ENCODE assay signal across 18 cellular contexts in the genomic region with DNA sequence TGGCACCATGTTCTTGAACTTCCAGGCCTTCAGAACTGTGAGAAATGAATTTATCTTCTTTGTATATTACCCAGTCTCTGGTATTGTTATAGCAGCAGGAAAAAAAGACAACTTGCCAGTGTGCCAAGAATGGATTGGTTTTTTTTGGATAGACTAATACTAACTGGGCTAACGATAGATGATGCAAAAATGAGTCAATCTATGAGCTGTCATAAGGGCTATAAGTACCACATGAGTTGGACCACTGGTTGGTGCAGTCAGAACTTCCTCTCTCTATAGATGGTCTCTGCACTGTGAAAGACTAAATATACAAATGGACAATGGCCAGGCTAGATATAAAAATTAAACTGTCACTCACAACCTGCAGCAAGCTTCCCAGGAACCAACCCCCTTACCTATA.
DNase-seq lines count a peak whose midpoint lies in the region; ATAC-seq and TF ChIP-seq lines count a peak whose summit lies in the region.
"Had no signal": no experiment of that assay in that cellular context is flagged by ENCODE, and none has a peak within 500 bp of the region (broad histone marks: within the 10 kb centered on the region; RNA-seq: fewer than 3 reads in every experiment).

No MANE protein-coding gene starts in this region.

- 0 out of 2 replicates have a peak overlapping the region, but pooled peaks have one; percentile 33 for H3K56ac ChIP-seq in IMR-90 (ENCODE audit: extremely low read depth, insufficient read depth, low read length)

- peaks cover 29% of the 10 kb centered on the region for H3K4me1 ChIP-seq in ACC112 (ENCODE audit: control insufficient read depth, insufficient read depth, low read length, unreplicated experiment)
- H3K4me1 ChIP-seq in IMR-90 (ENCODE audit: control insufficient read depth, insufficient read depth, low read length), result peaks cover 7% of the 10 kb centered on the region; the same call in 1 of the 2 replicates
- H3K4me1 ChIP-seq: lower lobe of right lung had no signal

- in situ Hi-C loops in IMR-90 (cut with MboI; ENCODE audit: low sequenced_read_pairs), result loop anchor here (25.0 kb wide), 1 partner anchor 977 kb away; the partner anchor contains the start of gene PRIM2
- in situ Hi-C loops in brain microvascular endothelial cell (cut with HindIII; ENCODE audit: low pct_ligation_motif_present, low sequenced_read_pairs), result no loop called here

- H2BK120ac ChIP-seq in IMR-90 (ENCODE audit: low read depth, low read length), result peak overlapping the region; percentile 85

- H2BK20ac ChIP-seq in IMR-90 (ENCODE audit: low read depth, low read length), result peak overlapping the region; percentile 90

- no peak overlapping the region; the same call in 1 of the 2 replicates for H3K4me2 ChIP-seq in IMR-90 (ENCODE audit: low read depth, low read length)

- H3K36me3 ChIP-seq in ACC112 (ENCODE audit: insufficient read depth, low read length), result no peaks in the 10 kb centered on the region
- no peaks in the 10 kb centered on the region for H3K36me3 ChIP-seq in IMR-90 (ENCODE audit: control insufficient read depth, insufficient read depth, low read length)
- no peaks in the 10 kb centered on the region for H3K36me3 ChIP-seq in brain microvascular endothelial cell (replicated peaks)
- H3K36me3 ChIP-seq: lower lobe of right lung had no signal

- CTCF ChIA-PET in IMR-90 (lab: Yijun Ruan, JAX), result no interaction called here

- H3K9me3 ChIP-seq in IMR-90 (ENCODE audit: control insufficient read depth, insufficient read depth, low read length), result no peaks in the 10 kb centered on the region
- H3K9me3 ChIP-seq: lower lobe of right lung had no signal

- H4K8ac ChIP-seq in IMR-90 (ENCODE audit: low read depth in 2 of 2, low read length in 2 of 2), result peak overlapping the region; percentile 55 to 70

- no peak for TF ChIP-seq CTCF in IMR-90 (conservative IDR thresholded peaks at IDR 0.05; ENCODE audit: low read depth, low read length)
- no peak for TF ChIP-seq CTCF in brain microvascular endothelial cell (IDR thresholded peaks at IDR 0.05; ENCODE audit: low read depth, low read length, missing control alignments)
- no peak for TF ChIP-seq CTCF in foreskin fibroblast (IDR thresholded peaks at IDR 0.05; ENCODE audit: low read depth, low read length)

- H2AK9ac ChIP-seq in IMR-90 (replicated peaks; ENCODE audit: low read depth, low read length, poor library complexity), result no peak overlapping the region

- peak overlapping the region; percentile 76 for H3K4ac ChIP-seq in IMR-90 (ENCODE audit: low read depth, low read length)

- no CpG with 5 or more reads among the region's 1 CpG for WGBS in IMR-90 (ENCODE audit: extremely low coverage in 2 of 2, insufficient read length in 1 of 2), 2 experiments

- no peaks in the 10 kb centered on the region for H3K27me3 ChIP-seq in ACC112 (ENCODE audit: insufficient read depth, low read length)
- H3K27me3 ChIP-seq in IMR-90 (ENCODE audit: control insufficient read depth, insufficient read depth, low read length), result no peaks in the 10 kb centered on the region
- H3K27me3 ChIP-seq in brain microvascular endothelial cell (replicated peaks), result no peaks in the 10 kb centered on the region

- H3K14ac ChIP-seq in IMR-90 (replicated peaks; ENCODE audit: low read depth, low read length), result peak overlapping the region; percentile 29; the same call in 1 of the 2 replicates

- no peaks in the 10 kb centered on the region for H4K20me1 ChIP-seq in IMR-90 (ENCODE audit: insufficient read depth, low read length)

- H2AK5ac ChIP-seq in IMR-90 (ENCODE audit: low read depth, low read length), result peak overlapping the region; percentile 47

- dilution Hi-C loops in IMR-90 (cut with HindIII; ENCODE audit: low sequenced_read_pairs, unreplicated experiment), result no loop called here

- TF ChIP-seq POLR2A in IMR-90 (IDR thresholded peaks at IDR 0.05; ENCODE audit: low read depth, low read length), result peak; percentile 69

- peak overlapping the region; percentile 77; the same call in 2 of the 3 replicates for H2BK15ac ChIP-seq in IMR-90 (ENCODE audit: low read depth, low read length)

- H3K27ac ChIP-seq in ACC112 (ENCODE audit: low read depth, low read length) (peak overlapping the region; percentile 98), IMR-90 (ENCODE audit: insufficient read depth, low read length) (peak overlapping the region; percentile 28; the same call in 1 of the 2 replicates), brain microvascular endothelial cell (peak overlapping the region; percentile 86)
- H3K27ac ChIP-seq: lower lobe of right lung had no signal

- peak overlapping the region; percentile 51; the same call in 1 of the 2 replicates for H4K5ac ChIP-seq in IMR-90 (ENCODE audit: low read depth, low read length)

- TF ChIP-seq RAD21 in IMR-90 (IDR thresholded peaks at IDR 0.05; ENCODE audit: low read length), result no peak

- H2AFZ ChIP-seq in ACC112 (ENCODE audit: low read length, unreplicated experiment) (peak overlapping the region; percentile 45), IMR-90 (replicated peaks; ENCODE audit: low read length, poor library complexity) (no peak overlapping the region)

- H3K23ac ChIP-seq in IMR-90 (ENCODE audit: low read depth, low read length), result peak overlapping the region; percentile 37; the same call in 1 of the 2 replicates

- DNase-seq in IMR-90 (peak; percentile 89), brain microvascular endothelial cell (peak; percentile 79), foreskin fibroblast (peak; percentile 85 to 91), DMS153 treated with DMSO at 0.1 percent for 48 hours (lab: John Stamatoyannopoulos, UW; ENCODE audit: unreplicated experiment) (no peak)
- DNase-seq: activated CD4-positive, CD25-positive, alpha-beta regulatory T cell treated with anti-CD3 and anti-CD28 coated beads, Interleukin-2, amount 50 U/mL, for 72 hours; activated CD8-positive, alpha-beta memory T cell treated with anti-CD3 and anti-CD28 coated beads, Interleukin-2, amount 50 U/mL, for 48 hours; erythroblast; lower lobe of right lung; naive thymus-derived CD8-positive, alpha-beta T cell; NCI-H2081; NCI-H69; substantia nigra; T-helper 2 cell had no signal

- no TSS peak for BruUV-seq in IMR-90 (replicated peaks; lab: Mats Ljungman, UMichigan)

- H3K9me1 ChIP-seq in IMR-90 (ENCODE audit: insufficient read depth, low read length), result no peaks in the 10 kb centered on the region

- H2BK5ac ChIP-seq in IMR-90 (ENCODE audit: low read depth, low read length, poor library complexity, severe bottlenecking), result peak overlapping the region; percentile 89

- no peaks in the 10 kb centered on the region for H3K79me1 ChIP-seq in IMR-90 (ENCODE audit: low read depth in 1 of 2, low read length in 2 of 2)

- no peak overlapping the region for H3K9ac ChIP-seq in IMR-90 (ENCODE audit: low read depth, low read length)

- peak overlapping the region; percentile 77; the same call in 1 of the 2 replicates for H4K91ac ChIP-seq in IMR-90 (ENCODE audit: insufficient read depth, low read depth, low read length)

- POLR2A ChIA-PET in IMR-90 (lab: Charles Lee; ENCODE audit: unreplicated experiment), result no interaction called here

- intact Hi-C loops in IMR-90 (cut with micrococcal nuclease), result no loop called here

- no peaks in the 10 kb centered on the region for H3K79me2 ChIP-seq in ACC112 (ENCODE audit: control insufficient read depth, insufficient read depth, low read length, unreplicated experiment)

- H3K4me3 ChIP-seq in ACC112 (ENCODE audit: low read depth, low read length), result peak overlapping the region; percentile 28; the same call in 1 of the 2 replicates
- no peak overlapping the region for H3K4me3 ChIP-seq in IMR-90 (ENCODE audit: insufficient read depth, low read depth, low read length)
- H3K4me3 ChIP-seq in brain microvascular endothelial cell (ENCODE audit: low read depth, low read length), result no peak overlapping the region
- no peak overlapping the region for H3K4me3 ChIP-seq in foreskin fibroblast (ENCODE audit: low read depth in 1 of 2, low read length in 2 of 2)
- H3K4me3 ChIP-seq: lower lobe of right lung had no signal

- ATAC-seq in IMR-90 (ENCODE audit: low read depth) (peak; percentile 42; the same call in 1 of the 2 replicates), HG03457 (IDR thresholded peaks at IDR 0.05; ENCODE audit: unreplicated experiment) (no peak), GM21619 (IDR thresholded peaks at IDR 0.05; ENCODE audit: unreplicated experiment) (no peak), HG03378 (IDR thresholded peaks at IDR 0.05; ENCODE audit: unreplicated experiment) (no peak)
- ATAC-seq: lower lobe of right lung; naive thymus-derived CD8-positive, alpha-beta T cell; Right ventricle myocardium inferior had no signal

- peak overlapping the region; percentile 86; the same call in 1 of the 2 replicates for H3K18ac ChIP-seq in IMR-90 (ENCODE audit: low read depth, low read length)

TF ChIP-seq in IMR-90, 13 proteins besides CTCF, POLR2A, EP300 and RAD21:
- no peak for TF ChIP-seq USF2 (IDR thresholded peaks at IDR 0.05; ENCODE audit: low read depth, low read length)
- TF ChIP-seq SMC3 (IDR thresholded peaks at IDR 0.05; ENCODE audit: low read depth, low read length), result no peak
- TF ChIP-seq RFX5 (IDR thresholded peaks at IDR 0.05; ENCODE audit: low read depth, low read length), result peak; percentile 48; the same call in 1 of the 2 replicates
- TF ChIP-seq MXI1 (IDR thresholded peaks at IDR 0.05; ENCODE audit: borderline replicate concordance, low read depth, low read length), result no peak
- TF ChIP-seq CEBPB (IDR thresholded peaks at IDR 0.05; ENCODE audit: low read depth, low read length), result peak; percentile 83
- TF ChIP-seq MAZ (IDR thresholded peaks at IDR 0.05; ENCODE audit: borderline replicate concordance, low read depth, low read length), result no peak

Comparison
In these comparisons a context has a peak if more than half of its experiments do, and no peak if none do; other contexts are left out.
1. H3K27ac ChIP-seq: peak in every context shown above with its lines; median percentile 98 in ACC112; 86 in brain microvascular endothelial cell; 28 in IMR-90.